ENCODE assay signal across 15 cellular contexts in genomic region chrX:153731117-153731844, GRCh38. TPM values are rescaled to one million over a fixed set of nuclear protein-coding genes. Genes with fewer than 3 reads are reported as not detected.
DNase-seq lines count a peak whose midpoint lies in the region; ATAC-seq and TF ChIP-seq lines count a peak whose summit lies in the region.
"Had no signal": no experiment of that assay in that cellular context is flagged by ENCODE, and none has a peak within 500 bp of the region (broad histone marks: within the 10 kb centered on the region; RNA-seq: fewer than 3 reads in every experiment).

No MANE protein-coding gene starts in this region.

- BruUV-seq in A673 (replicated peaks; lab: Mats Ljungman, UMichigan): no TSS peak

- no peaks in the 10 kb centered on the region for H3K36me3 ChIP-seq in KMS-11 (ENCODE audit: insufficient read depth)
- H3K36me3 ChIP-seq in A673 (ENCODE audit: insufficient read depth, low read length, poor library complexity, severe bottlenecking): no peaks in the 10 kb centered on the region

- no peaks in the 10 kb centered on the region for H4K20me1 ChIP-seq in KMS-11 (ENCODE audit: insufficient read depth)

- peaks cover 31% of the 10 kb centered on the region for H3K4me1 ChIP-seq in KMS-11 (ENCODE audit: low read depth, poor library complexity, severe bottlenecking)
- H3K4me1 ChIP-seq in A673 (ENCODE audit: insufficient read depth, low read length, poor library complexity, severe bottlenecking): peaks cover 8% of the 10 kb centered on the region

- POLR2A ChIA-PET in activated CD4-positive, alpha-beta T cell treated with anti-CD3 and anti-CD28 coated beads for 36 hours (lab: Charles Lee): no interaction called here
- POLR2A ChIA-PET in activated naive CD8-positive, alpha-beta T cell treated with anti-CD3 and anti-CD28 coated beads, Interleukin-2, amount 10 ng/mL, durations not matched to agents 7 days and 5 days (lab: Charles Lee): no interaction called here
- POLR2A ChIA-PET in A673 (lab: Charles Lee; ENCODE audit: low non-redundant PET): interaction anchor here (0.6 kb wide), 1 partner anchor 405 kb away, joined by 3 read pairs; no protein-coding TSS in a partner anchor

- H2AFZ ChIP-seq in KMS-11 (ENCODE audit: low read depth): no peak overlapping the region

- CTCF ChIA-PET in activated CD4-positive, alpha-beta T cell treated with anti-CD3 and anti-CD28 coated beads for 36 hours (lab: Charles Lee): no interaction called here
- CTCF ChIA-PET in A673 (lab: Charles Lee): no interaction called here

- H3K27me3 ChIP-seq in KMS-11 (ENCODE audit: insufficient read depth, low read depth): no peaks in the 10 kb centered on the region
- H3K27me3 ChIP-seq in A673 (replicated peaks; ENCODE audit: insufficient read depth, low read depth, low read length, poor library complexity): no peaks in the 10 kb centered on the region

- H3K9me3 Mint-ChIP-seq in activated CD4-positive, alpha-beta T cell treated with anti-CD3 and anti-CD28 coated beads for 36 hours (ENCODE audit: low read depth): peaks cover 3% of the 10 kb centered on the region
- no peaks in the 10 kb centered on the region for H3K9me3 Mint-ChIP-seq in activated naive CD8-positive, alpha-beta T cell treated with anti-CD3 and anti-CD28 coated beads, Interleukin-2, amount 10 ng/mL, durations not matched to agents 7 days and 5 days

- peak overlapping the region; percentile 36; the same call in 1 of the 2 replicates for H3K4me2 ChIP-seq in KMS-11

- H3K27me3 Mint-ChIP-seq in activated CD4-positive, alpha-beta T cell treated with anti-CD3 and anti-CD28 coated beads for 36 hours: no peaks in the 10 kb centered on the region
- H3K27me3 Mint-ChIP-seq in activated naive CD8-positive, alpha-beta T cell treated with anti-CD3 and anti-CD28 coated beads, Interleukin-2, amount 10 ng/mL, durations not matched to agents 7 days and 5 days: no peaks in the 10 kb centered on the region

- ATAC-seq in activated CD4-positive, alpha-beta T cell treated with anti-CD3 and anti-CD28 coated beads for 36 hours: peak; percentile 28
- no peak for ATAC-seq in activated naive CD8-positive, alpha-beta T cell treated with anti-CD3 and anti-CD28 coated beads, Interleukin-2, amount 10 ng/mL, durations not matched to agents 7 days and 5 days (ENCODE audit: low read depth)
- ATAC-seq in GM21825 (IDR thresholded peaks at IDR 0.05; ENCODE audit: unreplicated experiment): no peak

- intact Hi-C loops in activated CD4-positive, alpha-beta T cell treated with anti-CD3 and anti-CD28 coated beads for 36 hours (cut with DNase I, micrococcal nuclease): no loop called here
- intact Hi-C loops in A673 (cut with micrococcal nuclease; ENCODE audit: unreplicated experiment): no loop called here

- H3K4me1 Mint-ChIP-seq in activated CD4-positive, alpha-beta T cell treated with anti-CD3 and anti-CD28 coated beads for 36 hours: peaks cover 34% of the 10 kb centered on the region
- H3K4me1 Mint-ChIP-seq in activated naive CD8-positive, alpha-beta T cell treated with anti-CD3 and anti-CD28 coated beads, Interleukin-2, amount 10 ng/mL, durations not matched to agents 7 days and 5 days: peaks cover 27% of the 10 kb centered on the region

- DNase-seq in activated CD4-positive, alpha-beta T cell treated with anti-CD3 and anti-CD28 coated beads for 36 hours: no peak
- no peak for DNase-seq in activated CD4-positive, alpha-beta T cell treated with anti-CD3 and anti-CD28 coated beads, Interleukin-2, amount 50 U/mL, for 4 hours
- no peak for DNase-seq in activated naive CD8-positive, alpha-beta T cell treated with anti-CD3 and anti-CD28 coated beads, Interleukin-2, amount 10 ng/mL, durations not matched to agents 7 days and 5 days
- DNase-seq in foreskin melanocyte (peak; percentile 61), A673 (ENCODE audit: low spot score) (no peak)
- no peak for DNase-seq in activated effector memory CD4-positive, alpha-beta T cell treated with anti-CD3 and anti-CD28 coated beads, Interleukin-2, amount 50 U/mL, for 16 hours
- DNase-seq: COR-L47, dorsolateral prefrontal cortex, NCI-H187, NCI-H526, T1000 had no signal

- H3K36me3 Mint-ChIP-seq in activated CD4-positive, alpha-beta T cell treated with anti-CD3 and anti-CD28 coated beads for 36 hours (ENCODE audit: low read depth): peaks cover 12% of the 10 kb centered on the region
- H3K36me3 Mint-ChIP-seq in activated naive CD8-positive, alpha-beta T cell treated with anti-CD3 and anti-CD28 coated beads, Interleukin-2, amount 10 ng/mL, durations not matched to agents 7 days and 5 days: peaks cover 29% of the 10 kb centered on the region
- H3K36me3 Mint-ChIP-seq: IgD-negative memory B cell had no signal

- H3K79me2 ChIP-seq in KMS-11 (ENCODE audit: insufficient read depth, low read depth): no peaks in the 10 kb centered on the region

- no peak overlapping the region for H3K9ac ChIP-seq in KMS-11

- H3K27ac ChIP-seq in KMS-11 (no peak overlapping the region), A673 (ENCODE audit: low read depth, low read length, poor library complexity, severe bottlenecking) (no peak overlapping the region)
- H3K27ac ChIP-seq: dorsolateral prefrontal cortex had no signal

- no peak overlapping the region for H3K4me3 Mint-ChIP-seq in activated CD4-positive, alpha-beta T cell treated with anti-CD3 and anti-CD28 coated beads for 36 hours
- no peak overlapping the region for H3K4me3 Mint-ChIP-seq in activated naive CD8-positive, alpha-beta T cell treated with anti-CD3 and anti-CD28 coated beads, Interleukin-2, amount 10 ng/mL, durations not matched to agents 7 days and 5 days

- H3K4me3 ChIP-seq in KMS-11 (IDR thresholded peaks at IDR 0.05; ENCODE audit: insufficient read depth, low read depth, low read length) (no peak overlapping the region), A673 (ENCODE audit: low read depth, low read length, poor library complexity, severe bottlenecking) (no peak overlapping the region)
- H3K4me3 ChIP-seq: dorsolateral prefrontal cortex had no signal

- peak overlapping the region; percentile 28 for H3K27ac Mint-ChIP-seq in activated CD4-positive, alpha-beta T cell treated with anti-CD3 and anti-CD28 coated beads for 36 hours
- H3K27ac Mint-ChIP-seq in activated naive CD8-positive, alpha-beta T cell treated with anti-CD3 and anti-CD28 coated beads, Interleukin-2, amount 10 ng/mL, durations not matched to agents 7 days and 5 days: peak overlapping the region; percentile 49

- TF ChIP-seq CTCF in KMS-11 (conservative IDR thresholded peaks at IDR 0.05; ENCODE audit: low read depth, low read length): no peak
- no peak for TF ChIP-seq CTCF in A673 (conservative IDR thresholded peaks at IDR 0.05; ENCODE audit: low read depth, low read length)

- no peaks in the 10 kb centered on the region for H3K9me3 ChIP-seq in A673 (ENCODE audit: low read depth, low read length, poor library complexity, severe bottlenecking)

RNA-seq across cellular contexts. Expression of gene ABCD1, which starts 6.6 kb away (rescaled TPM):
- 1 to 10 TPM; 4.5 to 4.8 TPM for total RNA-seq in activated CD4-positive, alpha-beta T cell treated with anti-CD3 and anti-CD28 coated beads for 36 hours
- 10 to 100 TPM; 15.9 to 16.4 TPM for total RNA-seq in activated naive CD8-positive, alpha-beta T cell treated with anti-CD3 and anti-CD28 coated beads, Interleukin-2, amount 10 ng/mL, durations not matched to agents 7 days and 5 days
- 7.8 and 8.0 TPM in 2 replicates for total RNA-seq in A673 (2021)

RNA-seq across cellular contexts. Expression of gene BCAP31, which starts 7.1 kb away (rescaled TPM):
- 100 to 1,000 TPM in 1 of 2 experiments, 10 to 100 TPM in 1; 78.0 to 106 TPM for total RNA-seq in activated CD4-positive, alpha-beta T cell treated with anti-CD3 and anti-CD28 coated beads for 36 hours
- 100 to 1,000 TPM; 140 to 141 TPM for total RNA-seq in activated naive CD8-positive, alpha-beta T cell treated with anti-CD3 and anti-CD28 coated beads, Interleukin-2, amount 10 ng/mL, durations not matched to agents 7 days and 5 days
- 219 and 235 TPM in 2 replicates for total RNA-seq in A673 (2021)

RNA-seq across cellular contexts. Expression of gene PLXNB3, which starts 32.8 kb away (rescaled TPM):
- 1 to 10 TPM; 1.6 to 2.4 TPM for total RNA-seq in activated CD4-positive, alpha-beta T cell treated with anti-CD3 and anti-CD28 coated beads for 36 hours
- 1 to 10 TPM; 1.3 to 2.1 TPM for total RNA-seq in activated naive CD8-positive, alpha-beta T cell treated with anti-CD3 and anti-CD28 coated beads, Interleukin-2, amount 10 ng/mL, durations not matched to agents 7 days and 5 days
- total RNA-seq in A673 (2021): 0.59 TPM in 1 of 2 replicates, not detected in the other

RNA-seq across cellular contexts. Expression of gene SLC6A8, which starts 43.6 kb away (rescaled TPM):
- total RNA-seq in activated CD4-positive, alpha-beta T cell treated with anti-CD3 and anti-CD28 coated beads for 36 hours: under 1 TPM; 0.39 to 0.58 TPM
- 1 to 10 TPM; 1.7 to 1.9 TPM for total RNA-seq in activated naive CD8-positive, alpha-beta T cell treated with anti-CD3 and anti-CD28 coated beads, Interleukin-2, amount 10 ng/mL, durations not matched to agents 7 days and 5 days
- 41.4 and 49.8 TPM in 2 replicates for total RNA-seq in A673 (2021)

RNA-seq across cellular contexts. Expression of gene SRPK3, which starts 49.6 kb away (rescaled TPM):
- not detected for total RNA-seq in activated CD4-positive, alpha-beta T cell treated with anti-CD3 and anti-CD28 coated beads for 36 hours
- total RNA-seq in activated naive CD8-positive, alpha-beta T cell treated with anti-CD3 and anti-CD28 coated beads, Interleukin-2, amount 10 ng/mL, durations not matched to agents 7 days and 5 days: not detected
- total RNA-seq in A673 (2021): not detected in 2 replicates
- total RNA-seq: G401 had no signal
